9 cellular contexts compared by ENCODE assay signal in the genomic region with DNA sequence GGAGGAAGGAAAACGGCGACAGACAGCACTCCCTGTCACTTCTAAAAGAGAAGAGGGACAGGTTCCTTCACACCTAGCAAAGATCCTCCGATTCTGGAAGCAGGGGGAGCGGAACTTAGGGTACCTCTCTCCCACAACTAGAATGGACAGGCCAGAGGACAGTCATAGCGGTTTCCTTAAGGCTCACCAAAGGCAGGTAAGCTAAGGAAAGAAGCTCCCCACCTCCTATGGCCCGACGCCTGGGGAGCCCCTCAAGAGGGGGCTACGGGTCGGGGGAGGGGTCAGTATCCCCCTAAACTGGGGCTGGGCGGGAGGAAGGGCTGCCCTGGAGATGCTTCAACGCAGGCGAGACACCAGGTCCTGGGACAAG. TPM values are rescaled to one million over a fixed set of nuclear protein-coding genes. Genes with fewer than 3 reads are reported as not detected.
DNase-seq lines count a peak whose midpoint lies in the region; TF ChIP-seq lines count a peak whose summit lies in the region.
"Had no signal": no experiment of that assay in that cellular context is flagged by ENCODE, and none has a peak within 500 bp of the region (broad histone marks: within the 10 kb centered on the region; RNA-seq: fewer than 3 reads in every experiment).

No MANE protein-coding gene starts in this region.

- 0 to 2% methylated on average over 12 of the region's 12 CpGs for WGBS in ectodermal cell, 2 experiments

- H3K4me1 ChIP-seq in CD4-positive, alpha-beta memory T cell (ENCODE audit: insufficient read depth, low read length): peaks cover 41% of the 10 kb centered on the region
- H3K4me1 ChIP-seq in ectodermal cell (ENCODE audit: control insufficient read depth, insufficient read depth, low read length): peaks cover 21% of the 10 kb centered on the region

- H4K20me1 ChIP-seq in neural cell (ENCODE audit: insufficient read depth): no peaks in the 10 kb centered on the region

- no peaks in the 10 kb centered on the region for H3K27me3 Mint-ChIP-seq in CD4-positive, alpha-beta memory T cell

- no peak for TF ChIP-seq CTCF in neural cell (IDR thresholded peaks at IDR 0.05; ENCODE audit: poor library complexity, severe bottlenecking)

- no peaks in the 10 kb centered on the region for H3K9me2 ChIP-seq in neural cell (ENCODE audit: insufficient read depth, low read length)

- POLR2A ChIA-PET in CD4-positive, alpha-beta memory T cell (lab: Charles Lee; ENCODE audit: partially characterized antibody): interaction anchor here (0.6 to 2.0 kb wide), 14 partner anchors 10 to 844 kb away, joined by 3 to 7 read pairs (median 3); partner anchors contain the start of genes GHDC, HCRT, KAT2A and KCNH4

- H3K4me3 ChIP-seq in CD4-positive, alpha-beta memory T cell (ENCODE audit: low read length in 2 of 2): peak overlapping the region; percentile 86 to 96
- H3K4me3 ChIP-seq in ectodermal cell (ENCODE audit: insufficient read depth, low read depth, low read length): peak overlapping the region; percentile 100
- peak overlapping the region; percentile 92 for H3K4me3 ChIP-seq in neural cell (ENCODE audit: low read length)

- H3K36me3 ChIP-seq in CD4-positive, alpha-beta memory T cell (ENCODE audit: insufficient read depth, low read length): peaks cover 7% of the 10 kb centered on the region
- H3K36me3 ChIP-seq in KOPT-K1 (ENCODE audit: insufficient read depth, low read length): peaks cover 27% of the 10 kb centered on the region; the same call in 1 of the 2 replicates
- H3K36me3 ChIP-seq in ectodermal cell (ENCODE audit: control insufficient read depth, insufficient read depth, low read length): no peaks in the 10 kb centered on the region
- no peaks in the 10 kb centered on the region for H3K36me3 ChIP-seq in neural cell (ENCODE audit: insufficient read depth, low read length)

- H2AFZ ChIP-seq in neural cell (ENCODE audit: low read depth, low read length): peak overlapping the region; percentile 24

- H3K9ac ChIP-seq in neural cell (ENCODE audit: low read length): peak overlapping the region; percentile 89

- peak overlapping the region; percentile 96 for H3K27ac ChIP-seq in CD4-positive, alpha-beta memory T cell (ENCODE audit: low read depth, low read length)
- peak overlapping the region; percentile 73 for H3K27ac ChIP-seq in KOPT-K1 (ENCODE audit: low read depth, low read length, poor library complexity, severe bottlenecking)
- no peak overlapping the region for H3K27ac ChIP-seq in ectodermal cell (ENCODE audit: insufficient read depth, low read depth, low read length, poor library complexity, severe bottlenecking)
- peak overlapping the region; percentile 40 for H3K27ac ChIP-seq in neural cell (ENCODE audit: low read length)

- peaks cover 32% of the 10 kb centered on the region for H3K79me2 ChIP-seq in neural cell (replicated peaks; ENCODE audit: insufficient read depth, low read length)

- DNase-seq in CD4-positive, alpha-beta memory T cell: no peak
- DNase-seq in HUDEP-2 (lab: John Stamatoyannopoulos, UW; ENCODE audit: unreplicated experiment in 76 of 76) (no peak), HuH-7.5 (ENCODE audit: low spot score) (no peak), GF-D8 (lab: John Stamatoyannopoulos, UW) (no peak), NCI-H2171 (lab: John Stamatoyannopoulos, UW) (no peak)

- CTCF ChIA-PET in CD4-positive, alpha-beta memory T cell (lab: Charles Lee; ENCODE audit: partially characterized antibody): interaction anchor here (0.8 to 1.1 kb wide), 2 partner anchors 134 to 137 kb away, joined by 4 to 5 read pairs; partner anchors contain the start of genes DNAJC7 and NKIRAS2

- peaks cover 24 to 48% (median 36%) of the 10 kb centered on the region in 4 donors for H3K4me1 Mint-ChIP-seq in CD4-positive, alpha-beta memory T cell

- H3K9me3 Mint-ChIP-seq in CD4-positive, alpha-beta memory T cell: peaks cover 0 to 8% (median 0%) of the 10 kb centered on the region in 8 donors

- H3K27me3 ChIP-seq in CD4-positive, alpha-beta memory T cell (ENCODE audit: insufficient read depth, low read length): no peaks in the 10 kb centered on the region
- no peaks in the 10 kb centered on the region for H3K27me3 ChIP-seq in ectodermal cell (ENCODE audit: control insufficient read depth, insufficient read depth, low read length, poor library complexity, severe bottlenecking)
- H3K27me3 ChIP-seq in neural cell (ENCODE audit: insufficient read depth, low read depth, low read length): no peaks in the 10 kb centered on the region

- H3K9me3 ChIP-seq in CD4-positive, alpha-beta memory T cell (ENCODE audit: control insufficient read depth in 1 of 2, low read length in 2 of 2): no peaks in the 10 kb centered on the region
- H3K9me3 ChIP-seq in KOPT-K1 (ENCODE audit: insufficient read depth, low read length, poor library complexity, severe bottlenecking): no peaks in the 10 kb centered on the region
- no peaks in the 10 kb centered on the region for H3K9me3 ChIP-seq in ectodermal cell (ENCODE audit: control insufficient read depth, low read length)
- H3K9me3 ChIP-seq in neural cell (ENCODE audit: low read length): no peaks in the 10 kb centered on the region

- no peak for TF ChIP-seq EP300 in neural cell (conservative IDR thresholded peaks at IDR 0.05; ENCODE audit: poor library complexity, severe bottlenecking)

- peak overlapping the region; percentile 98 for H3K4me2 ChIP-seq in neural cell (ENCODE audit: low read length)

- intact Hi-C loops in CD4-positive, alpha-beta memory T cell (cut with micrococcal nuclease): loop anchor here (2.0 kb wide), 1 partner anchor 42 kb away; the partner anchor contains the start of gene DHX58

- H3F3A ChIP-seq in neural cell (ENCODE audit: insufficient read depth, low read length, poor library complexity, severe bottlenecking): no peaks in the 10 kb centered on the region

- peak overlapping the region; percentile 89 to 98 (median 94) for H3K4me3 Mint-ChIP-seq in CD4-positive, alpha-beta memory T cell

- peaks cover 4 to 19% of the 10 kb centered on the region in 2 donors for H3K36me3 Mint-ChIP-seq in CD4-positive, alpha-beta memory T cell

- no peak for TF ChIP-seq RAD21 in neural cell (conservative IDR thresholded peaks at IDR 0.05)

- peak overlapping the region; percentile 82 to 98 (median 96) for H3K27ac Mint-ChIP-seq in CD4-positive, alpha-beta memory T cell

TF ChIP-seq in neural cell, 6 proteins besides CTCF, POLR2A, EP300 and RAD21:
- no peak for TF ChIP-seq TAF1 (IDR thresholded peaks at IDR 0.05; ENCODE audit: low read depth)
- no peak for TF ChIP-seq POLR2AphosphoS5 (IDR thresholded peaks at IDR 0.05)

RNA-seq across cellular contexts. Expression of gene RAB5C, which starts 0.3 kb away (rescaled TPM):
- 10 to 100 TPM; 77.7 to 80.6 TPM for total RNA-seq in CD4-positive, alpha-beta memory T cell
- polyA plus RNA-seq in CD4-positive, alpha-beta memory T cell: 10 to 100 TPM; 63.4 to 73.1 TPM
- 85.1 TPM for polyA plus RNA-seq in ectodermal cell (2013, experiment 1 of 4)
- 80.5 TPM for polyA plus RNA-seq in ectodermal cell (2013, experiment 2 of 4)
- polyA plus RNA-seq in ectodermal cell (2013, experiment 3 of 4): 62.6 TPM
- 66.4 TPM for polyA plus RNA-seq in ectodermal cell (2013, experiment 4 of 4)
- polyA plus RNA-seq in neural cell: 95.9 and 97.2 TPM in 2 replicates
- polyA minus RNA-seq in neural cell: 69.8 and 76.2 TPM in 2 replicates

RNA-seq across cellular contexts. Expression of gene KCNH4, which starts 26.4 kb away (rescaled TPM):
- total RNA-seq in CD4-positive, alpha-beta memory T cell: under 1 TPM; 0.09 to 0.11 TPM
- polyA plus RNA-seq in CD4-positive, alpha-beta memory T cell: not detected
- polyA plus RNA-seq in ectodermal cell (2013, experiment 1 of 4): not detected
- not detected for polyA plus RNA-seq in ectodermal cell (2013, experiment 2 of 4)
- not detected for polyA plus RNA-seq in ectodermal cell (2013, experiment 3 of 4)
- polyA plus RNA-seq in ectodermal cell (2013, experiment 4 of 4): 0.04 TPM
- 0.56 and 0.78 TPM in 2 replicates for polyA plus RNA-seq in neural cell
- polyA minus RNA-seq in neural cell: 1.2 TPM in 2 replicates
- total RNA-seq: myocyte had no signal

RNA-seq across cellular contexts. Expression of gene HCRT, which starts 30.8 kb away (rescaled TPM):
- total RNA-seq in CD4-positive, alpha-beta memory T cell: not detected
- polyA plus RNA-seq in CD4-positive, alpha-beta memory T cell: not detected
- polyA plus RNA-seq in ectodermal cell (2013, experiment 1 of 4): not detected
- not detected for polyA plus RNA-seq in ectodermal cell (2013, experiment 2 of 4)
- polyA plus RNA-seq in ectodermal cell (2013, experiment 3 of 4): not detected
- not detected for polyA plus RNA-seq in ectodermal cell (2013, experiment 4 of 4)
- polyA plus RNA-seq in neural cell: not detected in 2 replicates
- polyA minus RNA-seq in neural cell: not detected in 2 replicates
- total RNA-seq: myocyte had no signal

RNA-seq across cellular contexts. Expression of gene HSPB9, which starts 31.9 kb away (rescaled TPM):
- total RNA-seq in CD4-positive, alpha-beta memory T cell: not detected
- not detected for polyA plus RNA-seq in CD4-positive, alpha-beta memory T cell
- polyA plus RNA-seq in ectodermal cell (2013, experiment 1 of 4): 0.48 TPM
- not detected for polyA plus RNA-seq in ectodermal cell (2013, experiment 2 of 4)
- not detected for polyA plus RNA-seq in ectodermal cell (2013, experiment 3 of 4)
- polyA plus RNA-seq in ectodermal cell (2013, experiment 4 of 4): 0.28 TPM
- polyA plus RNA-seq in neural cell: not detected in 2 replicates
- polyA minus RNA-seq in neural cell: not detected in 2 replicates
- total RNA-seq: myocyte had no signal

RNA-seq across cellular contexts. Expression of gene KAT2A, which starts 33.3 kb away (rescaled TPM):
- 10 to 100 TPM; 38.5 to 39.9 TPM for total RNA-seq in CD4-positive, alpha-beta memory T cell
- 1 to 10 TPM; 5.9 to 7.3 TPM for polyA plus RNA-seq in CD4-positive, alpha-beta memory T cell
- 43.7 TPM for polyA plus RNA-seq in ectodermal cell (2013, experiment 1 of 4)
- 39.4 TPM for polyA plus RNA-seq in ectodermal cell (2013, experiment 2 of 4)
- 37.0 TPM for polyA plus RNA-seq in ectodermal cell (2013, experiment 3 of 4)
- polyA plus RNA-seq in ectodermal cell (2013, experiment 4 of 4): 45.1 TPM
- 30.5 and 39.9 TPM in 2 replicates for polyA plus RNA-seq in neural cell
- polyA minus RNA-seq in neural cell: 12.7 and 15.2 TPM in 2 replicates
